ENCODE assay signal across 18 cellular contexts in the genomic region with DNA sequence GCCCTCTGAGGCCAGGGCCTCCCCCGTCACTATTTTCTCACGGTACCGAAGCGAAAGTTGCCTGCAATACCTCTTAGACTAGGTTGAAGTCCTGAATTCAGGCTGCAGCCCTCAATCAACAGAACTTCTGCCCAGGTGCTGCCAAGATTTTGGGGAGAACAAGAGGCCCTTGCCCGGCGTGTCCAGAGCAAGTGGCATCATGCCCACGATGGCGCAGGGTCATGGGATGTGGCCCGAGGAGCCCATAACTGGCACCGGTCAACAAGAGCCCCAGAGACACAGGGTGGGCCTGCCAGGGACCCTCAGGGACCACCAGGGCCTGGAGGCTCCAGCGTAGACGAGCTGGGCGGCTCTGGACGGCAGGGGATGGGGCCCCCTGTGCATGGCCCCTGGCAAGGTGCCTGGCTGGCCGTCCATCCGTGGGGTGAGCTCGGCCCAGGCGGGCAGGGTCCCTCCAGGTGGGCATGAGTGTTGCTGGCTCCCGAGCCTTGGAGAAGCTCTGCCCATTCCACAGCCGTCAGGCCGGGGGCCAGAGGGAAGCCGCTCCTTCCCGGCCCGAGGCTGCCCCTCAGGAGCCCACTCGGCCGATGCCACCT. TPM values are rescaled to one million over a fixed set of nuclear protein-coding genes. Genes with fewer than 3 reads are reported as not detected.
A peak's percentile ranks its signal among the peaks of the same experiment; 100 is the strongest.
DNase-seq lines count a peak whose midpoint lies in the region; ATAC-seq and TF ChIP-seq lines count a peak whose summit lies in the region.
"Had no signal": no experiment of that assay in that cellular context is flagged by ENCODE, and none has a peak within 500 bp of the region (broad histone marks: within the 10 kb centered on the region; RNA-seq: fewer than 3 reads in every experiment).

No MANE protein-coding gene starts in this region.

- intact Hi-C loops in left ventricle myocardium superior (cut with micrococcal nuclease) (no loop called here), gastrocnemius medialis (cut with DNase I; ENCODE audit: low total_unique reads) (no loop called here)

- H3K27ac Mint-ChIP-seq in chondrocyte (ENCODE audit: unreplicated experiment) = no peak overlapping the region

- H3K4me3 ChIP-seq in right atrium auricular region (no peak overlapping the region), gastroesophageal sphincter (no peak overlapping the region), gastrocnemius medialis (no peak overlapping the region)
- H3K4me3 ChIP-seq: MG63, PC-9 had no signal

- peaks cover 0 to 70% of the 10 kb centered on the region in 2 donors for H3K4me1 ChIP-seq in right atrium auricular region
- H3K4me1 ChIP-seq in gastroesophageal sphincter = peaks cover 3 to 82% (median 43%) of the 10 kb centered on the region in 3 donors
- peaks cover 33 to 39% of the 10 kb centered on the region in 2 donors for H3K4me1 ChIP-seq in gastrocnemius medialis

- H3K4me1 Mint-ChIP-seq in chondrocyte (ENCODE audit: low read depth) = peaks cover 55% of the 10 kb centered on the region

- TF ChIP-seq POLR2A in gastroesophageal sphincter (IDR thresholded peaks at IDR 0.05) (no peak), gastrocnemius medialis (IDR thresholded peaks at IDR 0.05) (no peak)

- H3K27me3 Mint-ChIP-seq in chondrocyte (ENCODE audit: low read depth) = no peaks in the 10 kb centered on the region

- ATAC-seq in left ventricle myocardium superior (no peak), gastroesophageal sphincter (no peak), gastrocnemius medialis (no peak)

- no peak for DNase-seq in right atrium auricular region (ENCODE audit: low spot score)
- no peak for DNase-seq in left ventricle myocardium superior
- DNase-seq in gastrocnemius medialis = no peak
- DNase-seq in DMS 273 treated with DMSO at 0.1 percent for 48 hours (lab: John Stamatoyannopoulos, UW) = no peak
- no peak for DNase-seq in NCI-H526 (lab: John Stamatoyannopoulos, UW)
- DNase-seq in stimulated activated CD4-positive, alpha-beta T cell treated with anti-CD3 and anti-CD28 coated beads, Interleukin-15, amount 100 ng/mL, for 24 hours = no peak
- DNase-seq in chondrocyte (ENCODE audit: low spot score) = no peak
- DNase-seq: COR-L47, HCEC 1CT, MG63, NCI-H1105, NCI-H187, NCI-H446, NCI-H748 treated with DMSO at 0.1 percent for 48 hours, PC-9, SHP77 treated with DMSO at 0.1 percent for 48 hours had no signal

- TF ChIP-seq CTCF in right atrium auricular region (IDR thresholded peaks at IDR 0.05) = no peak
- no peak for TF ChIP-seq CTCF in gastroesophageal sphincter (IDR thresholded peaks at IDR 0.05)
- no peak for TF ChIP-seq CTCF in gastrocnemius medialis (IDR thresholded peaks at IDR 0.05 in 4 of 5, conservative IDR thresholded peaks at IDR 0.05 in 1 of 5)
- TF ChIP-seq CTCF in chondrocyte (IDR thresholded peaks at IDR 0.05) = no peak

- H3K9me3 ChIP-seq in right atrium auricular region (no peaks in the 10 kb centered on the region), gastroesophageal sphincter (no peaks in the 10 kb centered on the region), gastrocnemius medialis (no peaks in the 10 kb centered on the region)
- H3K9me3 ChIP-seq: MG63 had no signal

- peaks cover 12% of the 10 kb centered on the region for H3K36me3 Mint-ChIP-seq in chondrocyte (ENCODE audit: low read depth)

- H3K27me3 ChIP-seq in right atrium auricular region = no peaks in the 10 kb centered on the region
- no peaks in the 10 kb centered on the region for H3K27me3 ChIP-seq in gastroesophageal sphincter
- no peaks in the 10 kb centered on the region for H3K27me3 ChIP-seq in gastrocnemius medialis
- H3K27me3 ChIP-seq: MG63 had no signal

- in situ Hi-C loops in gastrocnemius medialis (cut with MboI; ENCODE audit: low sequenced_read_pairs in 4 of 4) = no loop called here

- 76% methylated on average over 12 of the region's 26 CpGs; no CpG with 5 or more reads in 1 of the 2 donors for WGBS in gastroesophageal sphincter (ENCODE audit: low coverage in 1 of 2), 2 donors

- H3K9me3 Mint-ChIP-seq in chondrocyte (ENCODE audit: low read depth) = no peaks in the 10 kb centered on the region

- H3K27ac ChIP-seq in right atrium auricular region (peak overlapping the region; percentile 85 to 93), gastroesophageal sphincter (peak overlapping the region in 3 of 4 donors; percentile 85 to 90 (median 90)), gastrocnemius medialis (peak overlapping the region; percentile 94 to 97 (median 96))
- H3K27ac ChIP-seq: PC-9 had no signal

- H3K36me3 ChIP-seq in right atrium auricular region (peaks cover 21% of the 10 kb centered on the region), gastroesophageal sphincter (peaks cover 0 to 21% of the 10 kb centered on the region in 2 donors), gastrocnemius medialis (peaks cover 0 to 10% of the 10 kb centered on the region in 2 donors)

- no peak for TF ChIP-seq EP300 in gastroesophageal sphincter (IDR thresholded peaks at IDR 0.05)

- H3K4me3 Mint-ChIP-seq in chondrocyte (ENCODE audit: unreplicated experiment) = no peak overlapping the region
- H3K4me3 Mint-ChIP-seq: CD14-positive monocyte had no signal

RNA-seq across cellular contexts. Expression of gene GAS6, which starts 45.1 kb away (rescaled TPM):
- total RNA-seq in right atrium auricular region (100 to 1,000 TPM; 206 to 254 TPM), left ventricle myocardium superior (210 TPM), gastroesophageal sphincter (100 to 1,000 TPM; 132 to 392 (median 217) TPM), gastrocnemius medialis (100 to 1,000 TPM in 1 of 4 donors, 10 to 100 TPM in 3; 68.6 to 122 (median 86.3) TPM), chondrocyte (83.7 to 113 TPM (median 111 TPM) in 3 replicates)

RNA-seq across cellular contexts. Expression of gene TMEM255B, which starts 59.8 kb away (rescaled TPM):
- total RNA-seq in right atrium auricular region (1 to 10 TPM; 5.2 to 6.0 TPM), left ventricle myocardium superior (12.1 TPM), gastroesophageal sphincter (10 to 100 TPM in 1 of 4 donors, 1 to 10 TPM in 3; 4.9 to 13.2 (median 7.8) TPM), gastrocnemius medialis (1 to 10 TPM in 1 of 4 donors, under 1 TPM in 3; 0.36 to 1.8 (median 0.59) TPM), chondrocyte (2.6 to 7.1 TPM (median 5.2 TPM) in 3 replicates)
